Comparison of ENCODE assay signal across 1 cellular context in the genomic region with DNA sequence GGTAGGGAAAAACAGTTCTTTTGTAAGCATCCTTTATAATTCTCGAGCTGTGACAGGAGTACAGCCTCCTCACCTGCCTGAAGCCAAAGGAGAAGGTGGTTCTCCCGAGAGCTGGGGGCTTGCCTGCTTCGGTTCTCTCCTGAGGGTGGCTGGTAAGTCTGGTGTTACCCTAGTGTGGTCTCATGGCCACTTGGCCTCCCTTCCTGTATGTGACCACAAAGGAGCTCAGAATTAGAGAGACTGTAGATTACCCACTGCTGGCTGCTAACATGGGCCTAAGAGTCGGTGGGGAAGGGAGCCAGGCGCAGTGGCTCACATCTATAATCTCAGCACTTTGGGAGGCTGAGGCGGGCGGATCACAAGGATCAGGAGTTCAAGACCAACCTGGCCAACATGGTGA.
TF ChIP-seq lines count a peak whose summit lies in the region.

No MANE protein-coding gene starts in this region.

TF ChIP-seq in endothelial cell of umbilical vein, 7 proteins besides CTCF, POLR2A, EP300 and RAD21:
- no peak for TF ChIP-seq EZH2 (IDR thresholded peaks at IDR 0.05; ENCODE audit: borderline replicate concordance, low read depth, low read length, severe bottlenecking)
- TF ChIP-seq FOS (IDR thresholded peaks at IDR 0.05; ENCODE audit: borderline replicate concordance, insufficient read depth, low read length), result no peak
- TF ChIP-seq GATA2 (IDR thresholded peaks at IDR 0.05; ENCODE audit: insufficient read depth, insufficient read length, low read depth, low read length), result no peak
- TF ChIP-seq, protein P1, sequence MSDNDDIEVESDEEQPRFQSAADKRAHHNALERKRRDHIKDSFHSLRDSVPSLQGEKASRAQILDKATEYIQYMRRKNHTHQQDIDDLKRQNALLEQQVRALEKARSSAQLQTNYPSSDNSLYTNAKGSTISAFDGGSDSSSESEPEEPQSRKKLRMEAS (IDR thresholded peaks at IDR 0.05; ENCODE audit: insufficient read depth, insufficient read length), result no peak
- TF ChIP-seq JUN (IDR thresholded peaks at IDR 0.05; ENCODE audit: borderline replicate concordance, insufficient read depth, insufficient read length, low read depth), result no peak
- no peak for TF ChIP-seq POLR2AphosphoS5 (IDR thresholded peaks at IDR 0.05; ENCODE audit: insufficient read depth, low read depth, low read length)
- no peak for TF ChIP-seq MYC (IDR thresholded peaks at IDR 0.05; ENCODE audit: low read depth, low read length)
